In the genomic region with DNA sequence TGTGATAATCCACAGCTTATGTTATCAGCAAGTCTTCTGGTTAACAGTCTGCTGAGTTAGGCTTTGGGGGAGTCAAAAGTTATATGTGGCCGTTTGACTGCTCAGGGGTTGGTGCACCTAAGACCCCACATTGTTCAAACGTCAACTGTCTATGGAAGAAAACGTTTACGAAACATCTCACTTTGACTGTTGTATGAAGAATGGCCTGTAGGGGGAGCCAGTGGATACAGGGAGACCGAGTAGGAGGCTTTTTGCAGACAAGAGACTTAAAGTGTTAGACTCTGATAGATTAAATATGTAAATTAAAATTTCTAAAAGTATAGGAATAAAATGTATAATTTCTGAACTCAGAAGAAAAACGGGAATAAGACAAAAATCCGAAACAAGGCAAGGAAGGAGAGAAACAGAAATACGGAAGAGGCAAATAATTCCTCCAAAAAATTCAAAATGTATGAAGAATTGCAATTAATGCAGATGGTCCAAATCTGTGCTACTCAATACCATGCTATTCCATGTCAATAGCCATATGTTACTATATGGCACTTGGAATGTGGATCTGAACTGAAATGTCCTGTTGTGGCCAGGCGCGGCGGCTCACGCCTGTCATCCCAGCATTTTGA, we compare ENCODE assay signal across 7 cellular contexts. TPM values are rescaled to one million over a fixed set of nuclear protein-coding genes. Genes with fewer than 3 reads are reported as not detected.
DNase-seq lines count a peak whose midpoint lies in the region; ATAC-seq, FAIRE-seq and TF ChIP-seq lines count a peak whose summit lies in the region.

No MANE protein-coding gene starts in this region.

- H3K9me3 ChIP-seq in small intestine (ENCODE audit: control insufficient read depth, low read depth), result no peaks in the 10 kb centered on the region

- TF ChIP-seq CTCF in GM12875 (IDR thresholded peaks at IDR 0.05; ENCODE audit: borderline replicate concordance, insufficient read depth, low read depth, low read length), result peak; percentile 60; the same call in 1 of the 2 replicates

- no peaks in the 10 kb centered on the region for H3K36me3 ChIP-seq in small intestine (ENCODE audit: control insufficient read depth in 2 of 2, insufficient read depth in 2 of 2, low read length in 2 of 2)

- no peak overlapping the region for H3K27ac ChIP-seq in small intestine (ENCODE audit: low read depth in 1 of 2, low read length in 1 of 2)

- WGBS in small intestine, 3 donors, result 41 to 43% (median 42%) methylated on average over 12 of the region's 12 CpGs

- FAIRE-seq in small intestine (lab: Jason Lieb, UNC), result no peak

- no peak overlapping the region for H3K4me3 ChIP-seq in GM12875 (ENCODE audit: low read depth, low read length)
- H3K4me3 ChIP-seq in small intestine (ENCODE audit: low read depth in 1 of 2, low read length in 2 of 2), result no peak overlapping the region

- DNase-seq in NCI-H1417 (lab: John Stamatoyannopoulos, UW) (peak; percentile 0 to 82 (median 46)), T-helper 2 cell (peak; percentile 19 to 82 (median 61)), amygdala (lab: John Stamatoyannopoulos, UW) (peak in 41 of 56 donors; percentile 1 to 84 (median 16)), hippocampal formation (lab: John Stamatoyannopoulos, UW) (peak; percentile 60 to 79), small intestine (peak; percentile 83)

- no peak for ATAC-seq in HG03342 (IDR thresholded peaks at IDR 0.05; ENCODE audit: unreplicated experiment)

- H3K4me1 ChIP-seq in small intestine (ENCODE audit: control insufficient read depth in 2 of 2, insufficient read depth in 1 of 2, low read depth in 1 of 2, low read length in 1 of 2), result no peaks in the 10 kb centered on the region

- no peaks in the 10 kb centered on the region for H3K27me3 ChIP-seq in small intestine (ENCODE audit: control insufficient read depth in 2 of 2, insufficient read depth in 2 of 2, low read length in 2 of 2)

RNA-seq across cellular contexts. Expression of gene TNFSF14, which starts 37.8 kb away (rescaled TPM):
- polyA plus RNA-seq in small intestine, result 1 to 10 TPM in 1 of 3 donors, under 1 TPM in 2; 0.22 to 2.2 (median 0.73) TPM

RNA-seq across cellular contexts. Expression of gene CD70, which starts 41.2 kb away (rescaled TPM):
- polyA plus RNA-seq in small intestine, result under 1 TPM in 2 of 3 donors, not detected in 1; 0.15 to 0.89 TPM

Comparison
In these comparisons a context has a peak if more than half of its experiments do, and no peak if none do; other contexts are left out.
1. DNase-seq: peak in every context shown above with its lines; median percentile 83 in small intestine; 70 in hippocampal formation; 61 in T-helper 2 cell; 46 in NCI-H1417; 16 in amygdala.